ENCODE assay signal across 22 cellular contexts in genomic region chr7:44709011-44709915, GRCh38. TPM values are rescaled to one million over a fixed set of nuclear protein-coding genes. Genes with fewer than 3 reads are reported as not detected.
DNase-seq lines count a peak whose midpoint lies in the region; ATAC-seq and FAIRE-seq lines count a peak whose summit lies in the region.
"Had no signal": no experiment of that assay in that cellular context is flagged by ENCODE, and none has a peak within 500 bp of the region (broad histone marks: within the 10 kb centered on the region; RNA-seq: fewer than 3 reads in every experiment).

No MANE protein-coding gene starts in this region.

- H3K4me3 Mint-ChIP-seq in memory B cell = no peak overlapping the region
- H3K4me3 Mint-ChIP-seq: activated T-cell treated with anti-CD3 and anti-CD28 coated beads, Interleukin-2, amount 50 U/mL, for 72 hours had no signal

- no peak for ATAC-seq in left cardiac atrium
- no peak for ATAC-seq in memory B cell (ENCODE audit: low read depth)
- ATAC-seq in HG03039 (IDR thresholded peaks at IDR 0.05; ENCODE audit: unreplicated experiment) = no peak
- ATAC-seq: activated T-cell treated with anti-CD3 and anti-CD28 coated beads, Interleukin-2, amount 50 U/mL, for 72 hours; gastroesophageal sphincter; lower lobe of right lung had no signal

- peaks cover 3% of the 10 kb centered on the region for H3K4me1 Mint-ChIP-seq in memory B cell

- no peaks in the 10 kb centered on the region for H3K27me3 Mint-ChIP-seq in memory B cell

- intact Hi-C loops in cardiac septum (cut with DNase I) = no loop called here
- intact Hi-C loops in left cardiac atrium (cut with DNase I) = no loop called here

- H3K27ac Mint-ChIP-seq in memory B cell = peak overlapping the region; percentile 30
- H3K27ac Mint-ChIP-seq: activated T-cell treated with anti-CD3 and anti-CD28 coated beads, Interleukin-2, amount 50 U/mL, for 72 hours had no signal

- peaks cover 7% of the 10 kb centered on the region for H3K36me3 Mint-ChIP-seq in memory B cell

- DNase-seq in cardiac septum (ENCODE audit: low spot score) (peak; percentile 74), left cardiac atrium (no peak), MV-4-11 (lab: John Stamatoyannopoulos, UW) (peak; percentile 13), memory B cell (ENCODE audit: low spot score in 2 of 2) (no peak), HT-29 (ENCODE audit: low spot score) (no peak), frontal cortex (ENCODE audit: low spot score in 2 of 2) (no peak), NCI-H226 (no peak)
- DNase-seq: activated CD4-positive, CD25-positive, alpha-beta regulatory T cell treated with anti-CD3 and anti-CD28 coated beads, Interleukin-2, amount 50 U/mL, for 72 hours; activated naive CD4-positive, alpha-beta T cell treated with anti-CD3 and anti-CD28 coated beads, Interleukin-2, amount 50 U/mL, for 16 hours; activated T-cell treated with anti-CD3 and anti-CD28 coated beads, Interleukin-2, amount 50 U/mL, for 72 hours; C1 segment of cervical spinal cord; DMS 273 treated with DMSO at 0.1 percent for 48 hours; effector CD8-positive, alpha-beta T cell; lower lobe of right lung; NCI-H187 treated with DMSO at 0.1 percent for 48 hours; NCI-H774; stimulated activated CD4-positive, alpha-beta T cell treated with anti-CD3 and anti-CD28 coated beads, Interleukin-4, amount 100 ng/mL, for 24 hours; SW 1271 had no signal

- H3K9me3 Mint-ChIP-seq in memory B cell = no peaks in the 10 kb centered on the region
- H3K9me3 Mint-ChIP-seq: activated T-cell treated with anti-CD3 and anti-CD28 coated beads, Interleukin-2, amount 50 U/mL, for 72 hours had no signal

- no peak for FAIRE-seq in frontal cortex (lab: Jason Lieb, UNC)
- FAIRE-seq: astrocyte, keratinocyte had no signal

RNA-seq across cellular contexts. Expression of gene ZMIZ2, which starts 39.4 kb away (rescaled TPM):
- total RNA-seq in cardiac septum (62.4 TPM), left cardiac atrium (10 to 100 TPM; 43.3 to 48.1 TPM), frontal cortex (9.8 TPM)
- total RNA-seq in HT-29 (2014; rRNA removed; shearing (Covaris generic)) = 37.7 and 41.0 TPM in 2 replicates

Comparison
In these comparisons a context has a peak if more than half of its experiments do, and no peak if none do; other contexts are left out.
1. DNase-seq: peak in cardiac septum (single experiment) and MV-4-11 (single experiment); none in left cardiac atrium (single experiment), memory B cell (0 of 2), HT-29 (single experiment), frontal cortex (0 of 2) and NCI-H226 (single experiment).